Comparison of ENCODE assay signal across 1 cellular context in the genomic region with DNA sequence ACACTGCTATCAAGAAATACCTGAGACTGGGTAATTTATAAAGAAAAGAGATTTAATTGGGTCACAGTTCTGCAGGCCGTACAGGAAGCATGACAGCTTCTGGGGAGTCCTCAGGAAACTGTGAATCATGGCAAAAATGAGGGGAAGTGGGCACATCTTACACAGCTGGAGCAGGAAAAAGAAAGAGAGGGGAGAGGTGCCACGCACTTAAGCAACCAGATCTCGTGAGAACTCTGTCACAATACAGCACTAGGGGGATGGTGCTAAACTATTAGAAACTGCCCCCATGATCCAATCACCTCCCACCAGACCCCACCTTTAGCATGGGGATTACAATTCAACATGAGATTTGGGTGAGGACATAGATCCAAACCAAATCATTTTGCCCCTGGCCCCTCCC.
TF ChIP-seq lines count a peak whose summit lies in the region.

No MANE protein-coding gene starts in this region.

TF ChIP-seq in SK-N-SH, 30 proteins besides CTCF, POLR2A, EP300 and RAD21:
- TF ChIP-seq, protein P1, sequence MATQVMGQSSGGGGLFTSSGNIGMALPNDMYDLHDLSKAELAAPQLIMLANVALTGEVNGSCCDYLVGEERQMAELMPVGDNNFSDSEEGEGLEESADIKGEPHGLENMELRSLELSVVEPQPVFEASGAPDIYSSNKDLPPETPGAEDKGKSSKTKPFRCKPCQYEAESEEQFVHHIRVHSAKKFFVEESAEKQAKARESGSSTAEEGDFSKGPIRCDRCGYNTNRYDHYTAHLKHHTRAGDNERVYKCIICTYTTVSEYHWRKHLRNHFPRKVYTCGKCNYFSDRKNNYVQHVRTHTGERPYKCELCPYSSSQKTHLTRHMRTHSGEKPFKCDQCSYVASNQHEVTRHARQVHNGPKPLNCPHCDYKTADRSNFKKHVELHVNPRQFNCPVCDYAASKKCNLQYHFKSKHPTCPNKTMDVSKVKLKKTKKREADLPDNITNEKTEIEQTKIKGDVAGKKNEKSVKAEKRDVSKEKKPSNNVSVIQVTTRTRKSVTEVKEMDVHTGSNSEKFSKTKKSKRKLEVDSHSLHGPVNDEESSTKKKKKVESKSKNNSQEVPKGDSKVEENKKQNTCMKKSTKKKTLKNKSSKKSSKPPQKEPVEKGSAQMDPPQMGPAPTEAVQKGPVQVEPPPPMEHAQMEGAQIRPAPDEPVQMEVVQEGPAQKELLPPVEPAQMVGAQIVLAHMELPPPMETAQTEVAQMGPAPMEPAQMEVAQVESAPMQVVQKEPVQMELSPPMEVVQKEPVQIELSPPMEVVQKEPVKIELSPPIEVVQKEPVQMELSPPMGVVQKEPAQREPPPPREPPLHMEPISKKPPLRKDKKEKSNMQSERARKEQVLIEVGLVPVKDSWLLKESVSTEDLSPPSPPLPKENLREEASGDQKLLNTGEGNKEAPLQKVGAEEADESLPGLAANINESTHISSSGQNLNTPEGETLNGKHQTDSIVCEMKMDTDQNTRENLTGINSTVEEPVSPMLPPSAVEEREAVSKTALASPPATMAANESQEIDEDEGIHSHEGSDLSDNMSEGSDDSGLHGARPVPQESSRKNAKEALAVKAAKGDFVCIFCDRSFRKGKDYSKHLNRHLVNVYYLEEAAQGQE (IDR thresholded peaks at IDR 0.05; ENCODE audit: low read depth, low read length) = no peak
- TF ChIP-seq, protein P2, sequence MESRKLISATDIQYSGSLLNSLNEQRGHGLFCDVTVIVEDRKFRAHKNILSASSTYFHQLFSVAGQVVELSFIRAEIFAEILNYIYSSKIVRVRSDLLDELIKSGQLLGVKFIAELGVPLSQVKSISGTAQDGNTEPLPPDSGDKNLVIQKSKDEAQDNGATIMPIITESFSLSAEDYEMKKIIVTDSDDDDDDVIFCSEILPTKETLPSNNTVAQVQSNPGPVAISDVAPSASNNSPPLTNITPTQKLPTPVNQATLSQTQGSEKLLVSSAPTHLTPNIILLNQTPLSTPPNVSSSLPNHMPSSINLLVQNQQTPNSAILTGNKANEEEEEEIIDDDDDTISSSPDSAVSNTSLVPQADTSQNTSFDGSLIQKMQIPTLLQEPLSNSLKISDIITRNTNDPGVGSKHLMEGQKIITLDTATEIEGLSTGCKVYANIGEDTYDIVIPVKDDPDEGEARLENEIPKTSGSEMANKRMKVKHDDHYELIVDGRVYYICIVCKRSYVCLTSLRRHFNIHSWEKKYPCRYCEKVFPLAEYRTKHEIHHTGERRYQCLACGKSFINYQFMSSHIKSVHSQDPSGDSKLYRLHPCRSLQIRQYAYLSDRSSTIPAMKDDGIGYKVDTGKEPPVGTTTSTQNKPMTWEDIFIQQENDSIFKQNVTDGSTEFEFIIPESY (IDR thresholded peaks at IDR 0.05; ENCODE audit: borderline replicate concordance, low read depth) = no peak
- no peak for TF ChIP-seq JUND (IDR thresholded peaks at IDR 0.05)
